Comparison of ENCODE assay signal across 1 cellular context in genomic region chr1:155308493-155309422, GRCh38.
A peak's percentile ranks its signal among the peaks of the same experiment; 100 is the strongest.
TF ChIP-seq lines count a peak whose summit lies in the region.

Gene FDPS (plus strand): TSS chr1:155308866. CDS start chr1:155309790, 924 bp downstream.

TF ChIP-seq in HepG2, 621 proteins besides CTCF, POLR2A, EP300 and RAD21 (continued from another document and continues in another):
- TF ChIP-seq SNAPC5 (CRISPR knock-in tag; IDR thresholded peaks at IDR 0.05; ENCODE audit: borderline replicate concordance) (0 out of 2 replicates have a peak, but pooled peaks have one; percentile 28), MZF1 (CRISPR knock-in tag; IDR thresholded peaks at IDR 0.05; ENCODE audit: borderline replicate concordance) (0 out of 2 replicates have a peak, but pooled peaks have one; percentile 33), KLF16 (CRISPR knock-in tag; IDR thresholded peaks at IDR 0.05) (peak in 1 of 2 experiments; percentile 34; a peak in 1 of 4 replicates), ZNF17 (CRISPR knock-in tag; IDR thresholded peaks at IDR 0.05) (0 out of 2 replicates have a peak, but pooled peaks have one; percentile 26), ZNF501 (CRISPR knock-in tag; IDR thresholded peaks at IDR 0.05) (0 out of 2 replicates have a peak, but pooled peaks have one; percentile 31), CREM (IDR thresholded peaks at IDR 0.05) (peak; percentile 99), CREM (CRISPR knock-in tag; IDR thresholded peaks at IDR 0.05) (peak; percentile 56; the same call in 1 of the 2 replicates), KLF6 (CRISPR knock-in tag; IDR thresholded peaks at IDR 0.05) (peak; percentile 88; the same call in 1 of the 2 replicates), MYPOP (CRISPR knock-in tag; IDR thresholded peaks at IDR 0.05) (peak; percentile 78; the same call in 1 of the 2 replicates), ZNF512B (CRISPR knock-in tag; IDR thresholded peaks at IDR 0.05; ENCODE audit: borderline replicate concordance) (no peak), HNF4A (CRISPR knock-in tag; IDR thresholded peaks at IDR 0.05) (peak; percentile 20; the same call in 1 of the 2 replicates), SIX1 (CRISPR knock-in tag; IDR thresholded peaks at IDR 0.05; ENCODE audit: borderline replicate concordance) (0 out of 2 replicates have a peak, but pooled peaks have one; percentile 8), NONO (IDR thresholded peaks at IDR 0.05) (no peak), NONO (CRISPR knock-in tag; conservative IDR thresholded peaks at IDR 0.05) (peak; percentile 69), ZMYM4 (CRISPR knock-in tag; IDR thresholded peaks at IDR 0.05) (peak; percentile 77), ARID5B (CRISPR knock-in tag; IDR thresholded peaks at IDR 0.05) (0 out of 2 replicates have a peak, but pooled peaks have one; percentile 25), FOXP4 (CRISPR knock-in tag; IDR thresholded peaks at IDR 0.05) (peak; percentile 48; the same call in 1 of the 2 replicates), AKAP8 (CRISPR knock-in tag; IDR thresholded peaks at IDR 0.05) (peak; percentile 94; the same call in 1 of the 2 replicates), ZNF414 (CRISPR knock-in tag; IDR thresholded peaks at IDR 0.05) (0 out of 2 replicates have a peak, but pooled peaks have one; percentile 50), MLX (CRISPR knock-in tag; IDR thresholded peaks at IDR 0.05) (0 out of 2 replicates have a peak, but pooled peaks have one; percentile 11), CREBL2 (CRISPR knock-in tag; IDR thresholded peaks at IDR 0.05; ENCODE audit: borderline replicate concordance) (no peak), ZC3H13 (CRISPR knock-in tag; IDR thresholded peaks at IDR 0.05) (peak; percentile 73), LBX2 (CRISPR knock-in tag; IDR thresholded peaks at IDR 0.05; ENCODE audit: borderline replicate concordance) (0 out of 2 replicates have a peak, but pooled peaks have one; percentile 18), JUND (CRISPR knock-in tag; IDR thresholded peaks at IDR 0.05) (no peak), PITX1 (CRISPR knock-in tag; IDR thresholded peaks at IDR 0.05) (peak; percentile 41; the same call in 1 of the 2 replicates), MTF1 (CRISPR knock-in tag; IDR thresholded peaks at IDR 0.05) (no peak), HIVEP1 (CRISPR knock-in tag; IDR thresholded peaks at IDR 0.05) (0 out of 2 replicates have a peak, but pooled peaks have one; percentile 42), IKZF5 (CRISPR knock-in tag; IDR thresholded peaks at IDR 0.05) (0 out of 2 replicates have a peak, but pooled peaks have one; percentile 38), ZNF138 (CRISPR knock-in tag; IDR thresholded peaks at IDR 0.05; ENCODE audit: low read depth) (peak; percentile 51; the same call in 1 of the 2 replicates), THYN1 (CRISPR knock-in tag; IDR thresholded peaks at IDR 0.05; ENCODE audit: borderline replicate concordance, low read depth) (no peak), MEIS1 (CRISPR knock-in tag; IDR thresholded peaks at IDR 0.05; ENCODE audit: borderline replicate concordance) (0 out of 2 replicates have a peak, but pooled peaks have one; percentile 70), ZNF782 (CRISPR knock-in tag; IDR thresholded peaks at IDR 0.05; ENCODE audit: borderline replicate concordance) (peak; percentile 21; the same call in 1 of the 2 replicates), ATF2 (CRISPR knock-in tag; IDR thresholded peaks at IDR 0.05) (peak; percentile 74; the same call in 1 of the 2 replicates), SMAD3 (CRISPR knock-in tag; IDR thresholded peaks at IDR 0.05) (peak; percentile 37), SUZ12 (IDR thresholded peaks at IDR 0.05; ENCODE audit: low read depth, low read length) (peak; percentile 65), RBFOX2 (IDR thresholded peaks at IDR 0.05; ENCODE audit: low read depth, low read length) (peak; percentile 74), NFYB (CRISPR knock-in tag; IDR thresholded peaks at IDR 0.05) (peak; percentile 97), NFATC3 (CRISPR knock-in tag; IDR thresholded peaks at IDR 0.05) (no peak), ZSCAN20 (CRISPR knock-in tag; IDR thresholded peaks at IDR 0.05; ENCODE audit: borderline replicate concordance) (no peak), ZSCAN31 (CRISPR knock-in tag; IDR thresholded peaks at IDR 0.05; ENCODE audit: low read depth) (0 out of 2 replicates have a peak, but pooled peaks have one; percentile 45), ONECUT2 (CRISPR knock-in tag; IDR thresholded peaks at IDR 0.05) (peak; percentile 50; the same call in 1 of the 2 replicates), POGZ (CRISPR knock-in tag; IDR thresholded peaks at IDR 0.05) (peak; percentile 31; the same call in 1 of the 2 replicates), USF2 (IDR thresholded peaks at IDR 0.05; ENCODE audit: low read depth, low read length) (peak; percentile 59), USF2 (CRISPR knock-in tag; IDR thresholded peaks at IDR 0.05; ENCODE audit: borderline replicate concordance) (peak; percentile 63), GABPB1 (CRISPR knock-in tag; IDR thresholded peaks at IDR 0.05) (peak; percentile 95), BORCS8-MEF2B (CRISPR knock-in tag; IDR thresholded peaks at IDR 0.05) (peak; percentile 84; the same call in 1 of the 2 replicates), SMARCC2 (IDR thresholded peaks at IDR 0.05) (no peak), MAF1 (CRISPR knock-in tag; IDR thresholded peaks at IDR 0.05; ENCODE audit: borderline replicate concordance) (0 out of 2 replicates have a peak, but pooled peaks have one; percentile 25)
